ENCODE assay signal across 8 cellular contexts in genomic region chr20:10433623-10434466, GRCh38. TPM values are rescaled to one million over a fixed set of nuclear protein-coding genes. Genes with fewer than 3 reads are reported as not detected.
DNase-seq lines count a peak whose midpoint lies in the region; ATAC-seq and TF ChIP-seq lines count a peak whose summit lies in the region.

MKKS (minus strand) TSS chr20:10434222; CDS start chr20:10413514, 20,708 bp downstream.

- in situ Hi-C loops in GM23248 (cut with MboI), result loop anchor here (25.0 kb wide), 1 partner anchor 1022 kb away; no protein-coding TSS in a partner anchor

- peak; percentile 81 for ATAC-seq in stimulated activated naive CD8-positive, alpha-beta T cell treated with anti-CD3 and anti-CD28 coated beads, Interleukin-15, amount 100 ng/mL, for 72 hours

- H3K9me2 ChIP-seq in GM23248 (ENCODE audit: insufficient read depth) (no peaks in the 10 kb centered on the region), neural cell (ENCODE audit: insufficient read depth, low read length) (no peaks in the 10 kb centered on the region)

- H3K9ac ChIP-seq in GM23248 (peak within 1 kb of the TSS; percentile 91), neural cell (ENCODE audit: low read length) (peak within 1 kb of the TSS; percentile 87)

- DNase-seq in Daoy (ENCODE audit: low read depth), result peak; percentile 92
- DNase-seq in GM23248, result peak; percentile 98
- peak; percentile 84 to 87 for DNase-seq in Kasumi-1 (lab: John Stamatoyannopoulos, UW)
- DNase-seq in RPMI8226, result peak; percentile 94
- DNase-seq in activated T-helper 9 cell treated with anti-CD3 and anti-CD28 coated beads, Interleukin-2, amount 50 U/mL, for 16 hours (ENCODE audit: low read depth), result peak; percentile 83
- DNase-seq in fibroblast of pulmonary artery (ENCODE audit: low read depth), result peak; percentile 94
- DNase-seq in stimulated activated naive CD8-positive, alpha-beta T cell treated with anti-CD3 and anti-CD28 coated beads, Interleukin-15, amount 100 ng/mL, for 72 hours, result peak; percentile 83 to 88

- H3K79me2 ChIP-seq in GM23248 (ENCODE audit: insufficient read depth) (peaks cover 61% of the 10 kb centered on the region), neural cell (replicated peaks; ENCODE audit: insufficient read depth, low read length) (peaks cover 19% of the 10 kb centered on the region)

- peak within 1 kb of the TSS; percentile 93 to 98 for H3K4me3 Mint-ChIP-seq in stimulated activated naive CD8-positive, alpha-beta T cell treated with anti-CD3 and anti-CD28 coated beads, Interleukin-15, amount 100 ng/mL, for 72 hours

- H4K20me1 ChIP-seq in GM23248 (ENCODE audit: insufficient read depth) (no peaks in the 10 kb centered on the region), neural cell (ENCODE audit: insufficient read depth) (no peaks in the 10 kb centered on the region)

- H2AFZ ChIP-seq in GM23248 (peak within 1 kb of the TSS; percentile 95), neural cell (ENCODE audit: low read depth, low read length) (peak within 1 kb of the TSS; percentile 71)

- H3K9me3 ChIP-seq in GM23248 (ENCODE audit: low read depth) (no peaks in the 10 kb centered on the region), neural cell (ENCODE audit: low read length) (no peaks in the 10 kb centered on the region)

- peaks cover 6% of the 10 kb centered on the region for H3K4me1 ChIP-seq in GM23248 (ENCODE audit: insufficient read depth)

- peak; percentile 55 for TF ChIP-seq RAD21 in neural cell (conservative IDR thresholded peaks at IDR 0.05)

- peaks cover 48% of the 10 kb centered on the region for H3K4me1 Mint-ChIP-seq in stimulated activated naive CD8-positive, alpha-beta T cell treated with anti-CD3 and anti-CD28 coated beads, Interleukin-15, amount 100 ng/mL, for 72 hours

- 0 to 1% methylated on average over 64 to 73 of the region's 73 CpGs for WGBS in GM23248 (ENCODE audit: low coverage in 1 of 2, low lambda C conversion rate in 2 of 2, missing lambda C conversion rate in 2 of 2), 2 experiments

- no peaks in the 10 kb centered on the region for H3K27me3 Mint-ChIP-seq in stimulated activated naive CD8-positive, alpha-beta T cell treated with anti-CD3 and anti-CD28 coated beads, Interleukin-15, amount 100 ng/mL, for 72 hours

- TF ChIP-seq CTCF in fibroblast of pulmonary artery (IDR thresholded peaks at IDR 0.05; ENCODE audit: low read length, missing control alignments) (no peak), neural cell (IDR thresholded peaks at IDR 0.05; ENCODE audit: poor library complexity, severe bottlenecking) (peak; percentile 53)

- H3K4me2 ChIP-seq in GM23248 (ENCODE audit: unreplicated experiment) (peak within 1 kb of the TSS; percentile 91), neural cell (ENCODE audit: low read length) (peak within 1 kb of the TSS; percentile 59)

- H3F3A ChIP-seq in GM23248 (ENCODE audit: insufficient read depth) (no peaks in the 10 kb centered on the region), neural cell (ENCODE audit: insufficient read depth, low read length, poor library complexity, severe bottlenecking) (no peaks in the 10 kb centered on the region)

- H3K27ac ChIP-seq in GM23248 (peak within 1 kb of the TSS; percentile 89), neural cell (ENCODE audit: low read length) (peak within 1 kb of the TSS; percentile 87)

- H3K27me3 ChIP-seq in GM23248 (replicated peaks; ENCODE audit: insufficient read depth) (no peaks in the 10 kb centered on the region), neural cell (ENCODE audit: insufficient read depth, low read depth, low read length) (no peaks in the 10 kb centered on the region)

- no peaks in the 10 kb centered on the region for H3K9me3 Mint-ChIP-seq in stimulated activated naive CD8-positive, alpha-beta T cell treated with anti-CD3 and anti-CD28 coated beads, Interleukin-15, amount 100 ng/mL, for 72 hours

- TF ChIP-seq EP300 in neural cell (conservative IDR thresholded peaks at IDR 0.05; ENCODE audit: poor library complexity, severe bottlenecking), result peak; percentile 22

- H3K36me3 ChIP-seq in GM23248 (ENCODE audit: low read depth), result no peaks in the 10 kb centered on the region
- no peaks in the 10 kb centered on the region for H3K36me3 ChIP-seq in neural cell (ENCODE audit: insufficient read depth, low read length)

- H3K4me3 ChIP-seq in GM23248 (peak within 1 kb of the TSS; percentile 82), fibroblast of pulmonary artery (replicated peaks; ENCODE audit: low read depth, low read length) (peak within 1 kb of the TSS; percentile 94), neural cell (ENCODE audit: low read length) (peak within 1 kb of the TSS; percentile 87)

- peak within 1 kb of the TSS; percentile 97 to 99 for H3K27ac Mint-ChIP-seq in stimulated activated naive CD8-positive, alpha-beta T cell treated with anti-CD3 and anti-CD28 coated beads, Interleukin-15, amount 100 ng/mL, for 72 hours

TF ChIP-seq in neural cell, 6 proteins besides CTCF, POLR2A, EP300 and RAD21:
- TF ChIP-seq MXI1 (conservative IDR thresholded peaks at IDR 0.05; ENCODE audit: poor library complexity, severe bottlenecking) (peak; percentile 81), POLR2AphosphoS5 (IDR thresholded peaks at IDR 0.05) (peak; percentile 90), SMC3 (conservative IDR thresholded peaks at IDR 0.05; ENCODE audit: poor library complexity) (peak; percentile 60), REST (IDR thresholded peaks at IDR 0.05; ENCODE audit: borderline replicate concordance) (no peak)

RNA-seq across cellular contexts. Expression of gene MKKS, which starts in this region (rescaled TPM):
- 6.4 and 7.1 TPM in 2 replicates for total RNA-seq in Daoy (2014; rRNA removed; shearing (Covaris generic))
- 9.8 and 12.0 TPM in 2 replicates for total RNA-seq in GM23248 (2014; rRNA removed; shearing (Covaris generic))
- polyA plus RNA-seq in GM23248 (2016; fragmentation: Nextera tagmentation; extraction: Ambion mirVana) (17.4 and 17.8 TPM in 2 replicates), neural cell (28.0 and 29.6 TPM in 2 replicates)
- polyA minus RNA-seq in neural cell, result 16.1 and 21.0 TPM in 2 replicates

Comparison
In these comparisons a context has a peak if more than half of its experiments do, and no peak if none do; other contexts are left out.
1. Peak in every context shown above with its lines: DNase-seq, ATAC-seq, H3K4me3 ChIP-seq and H3K27ac ChIP-seq.